33 cellular contexts compared by ENCODE assay signal in genomic region chr12:88860846-88861245, GRCh38.
"Had no signal": no experiment of that assay in that cellular context is flagged by ENCODE, and none has a peak within 500 bp of the region (broad histone marks: within the 10 kb centered on the region; RNA-seq: fewer than 3 reads in every experiment).

No MANE protein-coding gene starts in this region.

- H3K9me3 Mint-ChIP-seq: activated CD4-positive, alpha-beta memory T cell treated with anti-CD3 and anti-CD28 coated beads for 36 hours; activated naive CD4-positive, alpha-beta T cell treated with anti-CD3 and anti-CD28 coated beads for 36 hours; activated T-cell treated with anti-CD3 and anti-CD28 coated beads, Interleukin-2, amount 50 U/mL, for 4 hours; activated T-helper 1 cell treated with anti-CD3 and anti-CD28 coated beads, Interleukin-12 subunit alpha, Interleukin-12 subunit beta, Interleukin-2, Interleukin-4 antibody, amounts not matched to agents 30 ng/mL and 10 ng/mL and 1 ng/mL, durations not matched to agents 14 hours and 24 hours and 36 hours; T-helper 1 cell treated with Interleukin-12 subunit alpha and Interleukin-12 subunit beta and Interleukin-4 antibody, amounts not matched to agents 30 μg/mL and 1 μg/mL, for 36 hours; T-helper 2 cell treated with Interferon-gamma antibody and Interleukin-4, amounts not matched to agents 5 μg/mL and 100 μg/mL, for 36 hours had no signal

- H3K4me2 ChIP-seq: SK-N-SH had no signal

- H3K27me3 ChIP-seq: adrenal gland, cardiac muscle cell, Peyer's patch, SJSA1 had no signal

- ATAC-seq: activated CD4-positive, CD25-positive, alpha-beta regulatory T cell treated with anti-CD3 and anti-CD28 coated beads, Interleukin-2, amount 50 U/mL, for 24 hours; activated naive CD4-positive, alpha-beta T cell treated with anti-CD3 and anti-CD28 coated beads, Interleukin-2, amount 50 U/mL, for 72 hours; activated T-cell treated with anti-CD3 and anti-CD28 coated beads, Interleukin-2, amount 50 U/mL, for 4 hours; PC-3; WTC11 had no signal

- FAIRE-seq: TTC549 had no signal

- H3K9ac ChIP-seq: SK-N-SH had no signal

- H3K9me3 ChIP-seq: adrenal gland, Peyer's patch, SJSA1, SK-N-SH had no signal

- H3K4me3 ChIP-seq: adrenal gland, cardiac muscle cell, Peyer's patch, SJSA1 had no signal

- DNase-seq: activated CD4-positive, alpha-beta memory T cell treated with anti-CD3 and anti-CD28 coated beads for 36 hours; activated CD4-positive, alpha-beta T cell treated with anti-CD3 and anti-CD28 coated beads for 4 hours; activated CD4-positive, alpha-beta T cell treated with anti-CD3 and anti-CD28 coated beads, Interleukin-2, amount 50 U/mL, for 1 hour; activated CD8-positive, alpha-beta memory T cell treated with anti-CD3 and anti-CD28 coated beads, Interleukin-2, amount 50 U/mL, for 4 hours; activated gamma-delta T cell treated with Interleukin-2 at 50 U/mL for 16 hours; activated naive CD4-positive, alpha-beta T cell treated with anti-CD3 and anti-CD28 coated beads for 36 hours; activated T-cell treated with anti-CD3 and anti-CD28 coated beads for 4 hours; activated T-cell treated with anti-CD3 and anti-CD28 coated beads, Interleukin-2, amount 50 U/mL, for 4 hours; adrenal gland; anterior cingulate cortex; Karpas-422; NCI-H1105; NCI-H1417 treated with DMSO at 0.1 percent for 48 hours; NCI-H187 treated with DMSO at 0.1 percent for 48 hours; NCI-H2081; NCI-H345; NCI-H524 treated with DMSO at 0.1 percent for 48 hours; NK-92 treated with Interleukin-12 subunit alpha and Interleukin-12 subunit beta, amount 100 ng/mL, for 24 hours; PC-3; Peyer's patch; RPMI8226; SHP77 treated with DMSO at 0.1 percent for 48 hours; SK-N-SH had no signal

- H3K27ac ChIP-seq: adrenal gland, cardiac muscle cell, Peyer's patch, SJSA1 had no signal

- H3K4me1 ChIP-seq: adrenal gland, Peyer's patch, SJSA1 had no signal

- H3K9me2 ChIP-seq: SK-N-SH had no signal

- H3K4me1 Mint-ChIP-seq: central memory CD8-positive, alpha-beta T cell had no signal

- H3K4me3 Mint-ChIP-seq: activated CD4-positive, alpha-beta memory T cell treated with anti-CD3 and anti-CD28 coated beads for 36 hours; activated naive CD4-positive, alpha-beta T cell treated with anti-CD3 and anti-CD28 coated beads for 36 hours; activated T-cell treated with anti-CD3 and anti-CD28 coated beads, Interleukin-2, amount 50 U/mL, for 4 hours; activated T-helper 1 cell treated with anti-CD3 and anti-CD28 coated beads, Interleukin-12 subunit alpha, Interleukin-12 subunit beta, Interleukin-2, Interleukin-4 antibody, amounts not matched to agents 30 ng/mL and 10 ng/mL and 1 ng/mL, durations not matched to agents 14 hours and 24 hours and 36 hours; central memory CD8-positive, alpha-beta T cell; T-helper 1 cell treated with Interleukin-12 subunit alpha and Interleukin-12 subunit beta and Interleukin-4 antibody, amounts not matched to agents 30 μg/mL and 1 μg/mL, for 36 hours; T-helper 2 cell treated with Interferon-gamma antibody and Interleukin-4, amounts not matched to agents 5 μg/mL and 100 μg/mL, for 36 hours; WTC11 had no signal

- H3K36me3 Mint-ChIP-seq: activated CD4-positive, alpha-beta memory T cell treated with anti-CD3 and anti-CD28 coated beads for 36 hours; activated naive CD4-positive, alpha-beta T cell treated with anti-CD3 and anti-CD28 coated beads, Interleukin-2, amount 50 U/mL, for 72 hours; WTC11 had no signal

- H3K27me3 Mint-ChIP-seq: activated CD4-positive, alpha-beta memory T cell treated with anti-CD3 and anti-CD28 coated beads for 36 hours; central memory CD8-positive, alpha-beta T cell had no signal

- H3K36me3 ChIP-seq: adrenal gland, cardiac muscle cell, Peyer's patch, SJSA1 had no signal

- H3K27ac Mint-ChIP-seq: activated CD4-positive, alpha-beta memory T cell treated with anti-CD3 and anti-CD28 coated beads for 36 hours; activated naive CD4-positive, alpha-beta T cell treated with anti-CD3 and anti-CD28 coated beads for 36 hours; activated naive CD4-positive, alpha-beta T cell treated with anti-CD3 and anti-CD28 coated beads, Interleukin-2, amount 50 U/mL, for 72 hours; activated T-helper 1 cell treated with anti-CD3 and anti-CD28 coated beads, Interleukin-12 subunit alpha, Interleukin-12 subunit beta, Interleukin-2, Interleukin-4 antibody, amounts not matched to agents 30 ng/mL and 10 ng/mL and 1 ng/mL, durations not matched to agents 14 hours and 24 hours and 36 hours; T-helper 1 cell treated with Interleukin-12 subunit alpha and Interleukin-12 subunit beta and Interleukin-4 antibody, amounts not matched to agents 30 μg/mL and 1 μg/mL, for 36 hours; T-helper 2 cell treated with Interferon-gamma antibody and Interleukin-4, amounts not matched to agents 5 μg/mL and 100 μg/mL, for 36 hours; WTC11 had no signal
